17 cellular contexts compared by ENCODE assay signal in the genomic region with DNA sequence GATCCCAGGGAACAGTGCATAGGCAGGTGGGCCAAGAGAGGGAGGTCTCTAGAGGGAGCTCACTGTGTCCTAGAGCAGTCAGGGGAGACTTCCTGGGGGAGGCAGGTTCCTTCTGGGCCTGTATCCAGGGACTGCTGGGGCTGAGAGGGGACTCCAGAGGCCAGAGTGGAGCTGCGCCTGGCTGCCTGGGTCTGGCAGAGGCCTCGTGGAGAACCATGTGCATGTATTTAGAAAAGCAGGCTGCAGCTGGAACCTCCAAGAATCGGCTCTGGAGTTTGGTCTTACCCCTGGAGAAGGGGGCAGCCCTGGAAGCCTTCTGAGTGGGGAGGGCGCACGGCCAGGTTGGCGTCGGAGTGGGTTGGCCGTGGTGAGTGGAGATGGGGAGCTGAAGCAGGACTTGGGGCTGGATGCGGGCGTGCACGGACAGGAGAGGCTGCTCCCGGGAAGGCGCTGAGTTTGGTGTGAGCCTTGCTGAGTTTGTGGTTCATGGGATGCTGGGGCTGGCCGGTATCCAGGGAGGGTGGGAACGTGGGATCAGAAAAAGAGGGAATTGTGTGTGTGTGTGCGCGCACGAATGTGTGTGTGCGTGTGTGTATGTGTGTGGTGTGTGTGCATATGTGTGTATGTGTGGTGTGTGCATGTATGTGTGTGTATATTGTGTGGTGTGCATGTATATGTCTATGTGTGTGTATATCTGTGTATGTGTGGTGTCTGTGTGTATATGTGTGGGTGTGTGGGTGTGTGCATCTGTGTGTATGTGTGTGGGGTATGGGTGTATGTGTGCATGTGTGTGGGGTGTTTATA. TPM values are rescaled to one million over a fixed set of nuclear protein-coding genes. Genes with fewer than 3 reads are reported as not detected.
DNase-seq lines count a peak whose midpoint lies in the region; ATAC-seq, FAIRE-seq and TF ChIP-seq lines count a peak whose summit lies in the region.
"Had no signal": no experiment of that assay in that cellular context is flagged by ENCODE, and none has a peak within 500 bp of the region (broad histone marks: within the 10 kb centered on the region; RNA-seq: fewer than 3 reads in every experiment).

No MANE protein-coding gene starts in this region.

- CTCF ChIA-PET in Calu3 (lab: Charles Lee): no interaction called here

- no peaks in the 10 kb centered on the region for H3K27me3 ChIP-seq in right cardiac atrium (ENCODE audit: control insufficient read depth, insufficient read depth)

- H3K4me3 Mint-ChIP-seq in T-helper 17 cell (peak overlapping the region; percentile 37), memory B cell (peak overlapping the region; percentile 5), Calu3 (ENCODE audit: low read depth, unreplicated experiment) (no peak overlapping the region)

- peak in 1 of 3 donors; percentile 54 for DNase-seq in right cardiac atrium
- DNase-seq in left cardiac atrium: no peak
- no peak for DNase-seq in T-helper 17 cell
- DNase-seq in memory B cell (ENCODE audit: low spot score in 2 of 2): no peak
- DNase-seq in urothelium cell line (ENCODE audit: low spot score): no peak
- no peak for DNase-seq in Calu3
- DNase-seq: activated CD4-positive, alpha-beta T cell treated with anti-CD3 and anti-CD28 coated beads for 4 hours; activated gamma-delta T cell; anterior cingulate cortex; effector CD4-positive, alpha-beta T cell; NK-92 treated with Interleukin-12 subunit alpha and Interleukin-12 subunit beta, amount 100 ng/mL, for 24 hours; small intestine; stimulated activated CD4-positive, alpha-beta T cell treated with anti-CD3 and anti-CD28 coated beads, Interleukin-4, amount 100 ng/mL, for 4 hours; substantia nigra had no signal

- ATAC-seq in right cardiac atrium (no peak), left cardiac atrium (no peak), T-helper 17 cell (no peak), memory B cell (ENCODE audit: low read depth) (no peak), HG03025 (IDR thresholded peaks at IDR 0.05; ENCODE audit: low FRiP score, unreplicated experiment) (no peak), GM19324 (IDR thresholded peaks at IDR 0.05; ENCODE audit: low FRiP score, unreplicated experiment) (no peak)

- H3K36me3 Mint-ChIP-seq in T-helper 17 cell (ENCODE audit: low read depth) (peaks cover 6% of the 10 kb centered on the region), memory B cell (no peaks in the 10 kb centered on the region), Calu3 (ENCODE audit: insufficient read depth, unreplicated experiment) (no peaks in the 10 kb centered on the region)

- no peak overlapping the region for H3K4me3 ChIP-seq in right cardiac atrium (ENCODE audit: low read length)

- BruUV-seq in Calu3 (replicated peaks; lab: Mats Ljungman, UMichigan): no TSS peak

- peaks cover 10% of the 10 kb centered on the region for H3K4me1 ChIP-seq in right cardiac atrium (ENCODE audit: control insufficient read depth, insufficient read depth, low read length)

- H3K27me3 Mint-ChIP-seq in T-helper 17 cell (peaks cover 77% of the 10 kb centered on the region), memory B cell (peaks cover 15% of the 10 kb centered on the region), Calu3 (ENCODE audit: unreplicated experiment) (peaks cover 88% of the 10 kb centered on the region)

- no peaks in the 10 kb centered on the region for H3K9me3 Mint-ChIP-seq in memory B cell
- H3K9me3 Mint-ChIP-seq in Calu3 (ENCODE audit: low read depth, unreplicated experiment): no peaks in the 10 kb centered on the region

- H3K9me3 ChIP-seq in right cardiac atrium (ENCODE audit: control insufficient read depth, low read length): no peaks in the 10 kb centered on the region
- H3K9me3 ChIP-seq in T-helper 17 cell (ENCODE audit: control insufficient read depth, low read length, poor library complexity, severe bottlenecking): no peaks in the 10 kb centered on the region

- H3K27ac Mint-ChIP-seq in T-helper 17 cell (peak overlapping the region; percentile 24), memory B cell (no peak overlapping the region), Calu3 (ENCODE audit: unreplicated experiment) (no peak overlapping the region)

- intact Hi-C loops in right cardiac atrium (cut with DNase I): no loop called here
- intact Hi-C loops in left cardiac atrium (cut with DNase I): no loop called here
- intact Hi-C loops in Calu3 (cut with micrococcal nuclease; ENCODE audit: unreplicated experiment): no loop called here

- peak overlapping the region; percentile 39 for H3K27ac ChIP-seq in right cardiac atrium (ENCODE audit: low read length)

- WGBS in right cardiac atrium: 46% methylated on average over 19 of the region's 19 CpGs

- FAIRE-seq in urothelium cell line (lab: Jason Lieb, UNC): peak; percentile 69
- FAIRE-seq: RCC 7860, small intestine had no signal

- TF ChIP-seq CTCF in Calu3 (IDR thresholded peaks at IDR 0.05; ENCODE audit: unreplicated experiment): no peak

- H3K4me1 Mint-ChIP-seq in T-helper 17 cell (peaks cover 20% of the 10 kb centered on the region), memory B cell (peaks cover 18% of the 10 kb centered on the region), Calu3 (ENCODE audit: low read depth, unreplicated experiment) (no peaks in the 10 kb centered on the region)

RNA-seq across cellular contexts. Expression of a gene that starts 10.8 kb away (rescaled TPM):
- total RNA-seq in right cardiac atrium: 100 to 1,000 TPM; 120 to 164 (median 143) TPM
- 122 TPM for polyA plus RNA-seq in right cardiac atrium
- total RNA-seq in left cardiac atrium: 100 to 1,000 TPM; 139 to 158 TPM
- total RNA-seq in T-helper 17 cell: not detected
- 0.71 and 2.8 TPM in 2 replicates for total RNA-seq in Calu3 (2022)

Comparison
In these comparisons a context has a peak if more than half of its experiments do, and no peak if none do; other contexts are left out.
1. RNA of a gene that starts 10.8 kb away (total RNA-seq): 120 to 164 TPM in right cardiac atrium and 139 to 158 TPM in left cardiac atrium; 0.71 to 2.8 TPM in Calu3 and not detected in T-helper 17 cell; every median in the first group is over 10 times any median in the second.